Comparison of ENCODE assay signal across 1 cellular context in the genomic region with DNA sequence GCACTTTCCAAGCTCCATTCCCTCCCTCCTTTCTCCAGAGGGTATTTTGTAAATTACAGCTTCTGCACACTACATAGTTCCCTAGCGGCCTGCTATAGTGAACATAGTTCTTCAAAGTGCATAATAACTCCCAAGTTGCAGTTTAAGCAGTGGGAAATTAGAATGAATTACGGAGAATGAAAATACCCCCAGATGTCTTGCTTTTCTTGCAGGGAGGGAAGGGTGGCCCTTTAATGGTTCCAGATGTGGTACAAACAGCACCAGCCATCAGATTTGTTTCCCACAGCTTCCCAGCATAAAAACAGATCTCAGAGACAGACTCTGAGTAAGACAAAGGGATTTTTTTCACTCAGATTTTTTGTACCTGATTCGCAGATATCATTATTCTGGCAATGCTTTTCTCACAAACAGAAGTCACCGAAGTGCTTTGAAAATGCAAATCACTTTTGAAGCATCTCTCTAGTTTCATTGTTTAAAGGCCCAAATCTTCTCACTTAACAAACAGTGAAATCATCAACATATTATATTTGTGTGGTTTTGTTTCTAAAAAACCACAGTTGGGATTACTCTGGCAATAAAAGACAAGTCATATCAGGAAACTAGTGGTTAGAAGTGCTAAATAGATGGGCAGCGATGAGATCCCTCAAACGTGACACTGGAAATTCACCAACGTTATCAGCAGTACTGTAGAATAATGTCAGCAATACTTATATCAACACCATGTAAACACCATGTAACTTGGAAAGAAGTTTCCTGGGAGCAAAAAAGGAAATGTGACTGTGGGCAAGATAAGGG.
TF ChIP-seq lines count a peak whose summit lies in the region.

No MANE protein-coding gene starts in this region.

TF ChIP-seq in GM23338, 12 proteins besides CTCF, POLR2A, EP300 and RAD21 (continued from another document):
- TF ChIP-seq, protein P1, sequence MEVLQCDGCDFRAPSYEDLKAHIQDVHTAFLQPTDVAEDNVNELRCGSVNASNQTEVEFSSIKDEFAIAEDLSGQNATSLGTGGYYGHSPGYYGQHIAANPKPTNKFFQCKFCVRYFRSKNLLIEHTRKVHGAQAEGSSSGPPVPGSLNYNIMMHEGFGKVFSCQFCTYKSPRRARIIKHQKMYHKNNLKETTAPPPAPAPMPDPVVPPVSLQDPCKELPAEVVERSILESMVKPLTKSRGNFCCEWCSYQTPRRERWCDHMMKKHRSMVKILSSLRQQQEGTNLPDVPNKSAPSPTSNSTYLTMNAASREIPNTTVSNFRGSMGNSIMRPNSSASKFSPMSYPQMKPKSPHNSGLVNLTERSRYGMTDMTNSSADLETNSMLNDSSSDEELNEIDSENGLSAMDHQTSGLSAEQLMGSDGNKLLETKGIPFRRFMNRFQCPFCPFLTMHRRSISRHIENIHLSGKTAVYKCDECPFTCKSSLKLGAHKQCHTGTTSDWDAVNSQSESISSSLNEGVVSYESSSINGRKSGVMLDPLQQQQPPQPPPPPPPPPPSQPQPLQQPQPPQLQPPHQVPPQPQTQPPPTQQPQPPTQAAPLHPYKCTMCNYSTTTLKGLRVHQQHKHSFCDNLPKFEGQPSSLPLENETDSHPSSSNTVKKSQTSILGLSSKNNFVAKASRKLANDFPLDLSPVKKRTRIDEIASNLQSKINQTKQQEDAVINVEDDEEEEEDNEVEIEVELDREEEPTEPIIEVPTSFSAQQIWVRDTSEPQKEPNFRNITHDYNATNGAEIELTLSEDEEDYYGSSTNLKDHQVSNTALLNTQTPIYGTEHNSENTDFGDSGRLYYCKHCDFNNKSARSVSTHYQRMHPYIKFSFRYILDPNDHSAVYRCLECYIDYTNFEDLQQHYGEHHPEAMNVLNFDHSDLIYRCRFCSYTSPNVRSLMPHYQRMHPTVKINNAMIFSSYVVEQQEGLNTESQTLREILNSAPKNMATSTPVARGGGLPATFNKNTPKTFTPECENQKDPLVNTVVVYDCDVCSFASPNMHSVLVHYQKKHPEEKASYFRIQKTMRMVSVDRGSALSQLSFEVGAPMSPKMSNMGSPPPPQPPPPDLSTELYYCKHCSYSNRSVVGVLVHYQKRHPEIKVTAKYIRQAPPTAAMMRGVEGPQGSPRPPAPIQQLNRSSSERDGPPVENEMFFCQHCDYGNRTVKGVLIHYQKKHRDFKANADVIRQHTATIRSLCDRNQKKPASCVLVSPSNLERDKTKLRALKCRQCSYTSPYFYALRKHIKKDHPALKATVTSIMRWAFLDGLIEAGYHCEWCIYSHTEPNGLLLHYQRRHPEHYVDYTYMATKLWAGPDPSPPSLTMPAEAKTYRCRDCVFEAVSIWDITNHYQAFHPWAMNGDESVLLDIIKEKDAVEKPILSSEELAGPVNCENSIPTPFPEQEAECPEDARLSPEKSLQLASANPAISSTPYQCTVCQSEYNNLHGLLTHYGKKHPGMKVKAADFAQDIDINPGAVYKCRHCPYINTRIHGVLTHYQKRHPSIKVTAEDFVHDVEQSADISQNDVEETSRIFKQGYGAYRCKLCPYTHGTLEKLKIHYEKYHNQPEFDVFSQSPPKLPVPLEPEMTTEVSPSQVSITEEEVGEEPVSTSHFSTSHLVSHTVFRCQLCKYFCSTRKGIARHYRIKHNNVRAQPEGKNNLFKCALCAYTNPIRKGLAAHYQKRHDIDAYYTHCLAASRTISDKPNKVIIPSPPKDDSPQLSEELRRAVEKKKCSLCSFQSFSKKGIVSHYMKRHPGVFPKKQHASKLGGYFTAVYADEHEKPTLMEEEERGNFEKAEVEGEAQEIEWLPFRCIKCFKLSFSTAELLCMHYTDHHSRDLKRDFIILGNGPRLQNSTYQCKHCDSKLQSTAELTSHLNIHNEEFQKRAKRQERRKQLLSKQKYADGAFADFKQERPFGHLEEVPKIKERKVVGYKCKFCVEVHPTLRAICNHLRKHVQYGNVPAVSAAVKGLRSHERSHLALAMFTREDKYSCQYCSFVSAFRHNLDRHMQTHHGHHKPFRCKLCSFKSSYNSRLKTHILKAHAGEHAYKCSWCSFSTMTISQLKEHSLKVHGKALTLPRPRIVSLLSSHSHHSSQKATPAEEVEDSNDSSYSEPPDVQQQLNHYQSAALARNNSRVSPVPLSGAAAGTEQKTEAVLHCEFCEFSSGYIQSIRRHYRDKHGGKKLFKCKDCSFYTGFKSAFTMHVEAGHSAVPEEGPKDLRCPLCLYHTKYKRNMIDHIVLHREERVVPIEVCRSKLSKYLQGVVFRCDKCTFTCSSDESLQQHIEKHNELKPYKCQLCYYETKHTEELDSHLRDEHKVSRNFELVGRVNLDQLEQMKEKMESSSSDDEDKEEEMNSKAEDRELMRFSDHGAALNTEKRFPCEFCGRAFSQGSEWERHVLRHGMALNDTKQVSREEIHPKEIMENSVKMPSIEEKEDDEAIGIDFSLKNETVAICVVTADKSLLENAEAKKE (CRISPR knock-in tag; IDR thresholded peaks at IDR 0.05): no peak
- TF ChIP-seq POLR2AphosphoS5 (IDR thresholded peaks at IDR 0.05; ENCODE audit: low read depth) (no peak), NANOG (IDR thresholded peaks at IDR 0.05; ENCODE audit: borderline replicate concordance) (no peak)
